ENCODE assay signal across 36 cellular contexts in the genomic region with DNA sequence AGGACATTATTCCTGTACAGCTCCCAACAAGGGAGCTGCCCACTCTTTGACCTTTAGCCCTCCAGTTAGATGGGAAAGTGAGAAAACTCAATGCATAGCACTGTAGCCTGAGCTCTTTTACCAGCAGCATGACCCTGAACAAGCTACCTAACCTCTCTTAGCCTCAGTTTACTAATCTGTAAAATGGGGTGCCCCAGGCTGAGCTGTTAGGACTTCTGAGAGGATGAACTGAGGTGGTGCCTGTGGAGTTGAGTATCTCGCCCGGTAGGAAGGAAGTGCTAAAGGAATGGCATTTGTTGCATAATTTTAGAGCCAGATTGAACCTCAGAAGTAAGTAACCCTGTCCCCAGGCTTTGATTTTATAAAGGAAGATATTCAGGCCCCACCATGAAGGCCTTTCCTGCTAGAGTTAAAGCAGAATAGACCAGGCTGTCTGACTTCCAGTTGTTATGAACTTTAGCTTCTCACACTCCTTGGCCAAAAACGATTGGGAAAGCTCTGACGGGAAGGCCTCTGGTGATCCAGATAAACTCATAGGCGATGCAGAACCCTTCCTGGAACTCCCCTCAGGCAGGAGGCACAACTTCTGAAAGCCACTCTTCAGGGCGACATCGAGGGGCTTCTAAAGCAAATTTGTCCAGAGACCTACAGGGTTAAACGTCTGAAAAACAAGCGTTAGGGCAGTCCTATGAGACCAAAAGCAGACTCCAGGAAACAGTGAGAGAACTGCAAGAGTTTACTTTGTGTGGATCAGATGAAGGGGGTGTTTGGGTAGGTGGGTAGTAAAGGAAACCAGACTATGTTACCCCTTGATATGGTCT. TPM values are rescaled to one million over a fixed set of nuclear protein-coding genes. Genes with fewer than 3 reads are reported as not detected.
"Had no signal": no experiment of that assay in that cellular context is flagged by ENCODE, and none has a peak within 500 bp of the region (broad histone marks: within the 10 kb centered on the region; RNA-seq: fewer than 3 reads in every experiment).

No MANE protein-coding gene starts in this region.

- H3K4me1 Mint-ChIP-seq: immature natural killer cell; memory B cell; natural killer cell; stimulated activated memory B cell treated with anti-CD40 and anti-IgM and Interleukin-4, amounts not matched to agents 10 μg/mL and 1 μg/mL and 100 μg/mL, for 72 hours had no signal

- H3K27me3 Mint-ChIP-seq: type B pancreatic cell had no signal

- H3K4me3 ChIP-seq: colonic mucosa, heart right ventricle, lung, pancreas, testis, tibial artery had no signal

- H3K9me3 ChIP-seq: colonic mucosa, heart right ventricle, pancreas, testis, tibial artery had no signal

- H3K27me3 ChIP-seq: colonic mucosa, pancreas, testis, tibial artery had no signal

- H3K4me3 Mint-ChIP-seq: dendritic cell treated with granulocyte-macrophage colony-stimulating factor and Interleukin-4, amounts not matched to agents 40 ng/mL and 50 ng/mL, for 4 days; endodermal cell; immature natural killer cell; memory B cell; natural killer cell; stimulated activated memory B cell treated with anti-CD40 and anti-IgM and Interleukin-4, amounts not matched to agents 10 μg/mL and 1 μg/mL and 100 μg/mL, for 72 hours; type B pancreatic cell had no signal

- ATAC-seq: esophagus mucosa; heart right ventricle; left colon; left ventricle myocardium superior; natural killer cell; pancreas; sciatic nerve; stimulated activated memory B cell treated with anti-CD40 and anti-IgM and Interleukin-4, amounts not matched to agents 10 μg/mL and 1 μg/mL and 100 μg/mL, for 72 hours; stimulated activated naive CD8-positive, alpha-beta T cell treated with anti-CD3 and anti-CD28 coated beads, Interleukin-15, Interleukin-2, amounts not matched to agents 100 U/mL and 50 U/mL, for 24 hours had no signal

- H3K36me3 ChIP-seq: colonic mucosa, heart right ventricle, pancreas, tibial artery had no signal

- H3K27ac Mint-ChIP-seq: dendritic cell treated with granulocyte-macrophage colony-stimulating factor and Interleukin-4, amounts not matched to agents 40 ng/mL and 50 ng/mL, for 4 days; endodermal cell; immature natural killer cell; memory B cell; natural killer cell; stimulated activated memory B cell treated with anti-CD40 and anti-IgM and Interleukin-4, amounts not matched to agents 10 μg/mL and 1 μg/mL and 100 μg/mL, for 72 hours; type B pancreatic cell had no signal

- DNase-seq: colonic mucosa; effector CD8-positive, alpha-beta T cell; endodermal cell; foreskin melanocyte; glutamatergic neuron; heart right ventricle; hypothalamus; immature natural killer cell; islet precursor cell; kidney glomerular epithelial cell; left colon; left ventricle myocardium superior; natural killer cell; occipital lobe; pancreas; retina; stimulated activated CD4-positive, alpha-beta T cell treated with anti-CD3 and anti-CD28 coated beads, Interleukin-2, amount 100 ng/mL, for 24 hours; stimulated activated CD4-positive, alpha-beta T cell treated with anti-CD3 and anti-CD28 coated beads, Interleukin-4, amount 100 ng/mL, for 24 hours; stimulated activated naive CD8-positive, alpha-beta T cell treated with anti-CD3 and anti-CD28 coated beads, Interleukin-15, Interleukin-2, amounts not matched to agents 100 U/mL and 50 U/mL, for 24 hours; substantia nigra; testis; tibial artery had no signal

- H3K4me1 ChIP-seq: colonic mucosa, heart right ventricle, tibial artery had no signal

- H3K36me3 Mint-ChIP-seq: immature natural killer cell; memory B cell; natural killer cell; stimulated activated memory B cell treated with anti-CD40 and anti-IgM and Interleukin-4, amounts not matched to agents 10 μg/mL and 1 μg/mL and 100 μg/mL, for 72 hours; type B pancreatic cell had no signal

- H3K9me3 Mint-ChIP-seq: dendritic cell treated with granulocyte-macrophage colony-stimulating factor and Interleukin-4, amounts not matched to agents 40 ng/mL and 50 ng/mL, for 4 days; endodermal cell; immature natural killer cell; natural killer cell; stimulated activated memory B cell treated with anti-CD40 and anti-IgM and Interleukin-4, amounts not matched to agents 10 μg/mL and 1 μg/mL and 100 μg/mL, for 72 hours; type B pancreatic cell had no signal

- H3K27ac ChIP-seq: colonic mucosa, epithelial cell of prostate, heart right ventricle, pancreas, testis, tibial artery had no signal

RNA-seq across cellular contexts. Expression of a gene that starts 2.5 kb away (rescaled TPM):
- total RNA-seq: endodermal cell, esophagus mucosa, fibroblast of lung, heart right ventricle, left ventricle myocardium superior, mononuclear cell, natural killer cell, occipital lobe, posterior vena cava, pulmonary artery endothelial cell, sciatic nerve, testis, urinary bladder had no signal
- polyA plus RNA-seq: fibroblast of lung, heart right ventricle, immature natural killer cell, lung, neural cell had no signal

RNA-seq across cellular contexts. Expression of a gene that starts 27.6 kb away (rescaled TPM):
- total RNA-seq: endodermal cell, esophagus mucosa, fibroblast of lung, heart right ventricle, left ventricle myocardium superior, mononuclear cell, natural killer cell, occipital lobe, posterior vena cava, pulmonary artery endothelial cell, sciatic nerve, testis, urinary bladder had no signal
- polyA plus RNA-seq: fibroblast of lung, heart right ventricle, immature natural killer cell, neural cell had no signal
